ENCODE assay signal across 1 cellular context in genomic region chr12:1567852-1568251, GRCh38.
TF ChIP-seq lines count a peak whose summit lies in the region.

No MANE protein-coding gene starts in this region.

TF ChIP-seq in GM12878, 131 proteins besides CTCF, POLR2A, EP300 and RAD21 (continued from another document):
- no peak for TF ChIP-seq NRF1 (conservative IDR thresholded peaks at IDR 0.05; ENCODE audit: low read depth, low read length)
- no peak for TF ChIP-seq NR2C2 (IDR thresholded peaks at IDR 0.05; ENCODE audit: borderline replicate concordance, control insufficient read depth, insufficient read length, low read depth)
- no peak for TF ChIP-seq ZNF384 (IDR thresholded peaks at IDR 0.05; ENCODE audit: borderline replicate concordance, low read depth, low read length)
- no peak for TF ChIP-seq SREBF2 (IDR thresholded peaks at IDR 0.05; ENCODE audit: low read length)
- TF ChIP-seq SMAD1 (IDR thresholded peaks at IDR 0.05; ENCODE audit: low read depth, partially characterized antibody), result no peak
- no peak for TF ChIP-seq ATF3 (IDR thresholded peaks at IDR 0.05; ENCODE audit: borderline replicate concordance, extremely low read depth, low read depth, low read length)
- TF ChIP-seq MAX (IDR thresholded peaks at IDR 0.05; ENCODE audit: low read depth, low read length), result no peak
- TF ChIP-seq ATF7 (IDR thresholded peaks at IDR 0.05; ENCODE audit: low read depth), result no peak
- no peak for TF ChIP-seq MLLT1 (IDR thresholded peaks at IDR 0.05)
- TF ChIP-seq KAT2A (conservative IDR thresholded peaks at IDR 0.05; ENCODE audit: control insufficient read depth, low read depth, low read length), result no peak
- no peak for TF ChIP-seq ZBTB4 (CRISPR knock-in tag; IDR thresholded peaks at IDR 0.05)
- no peak for TF ChIP-seq ZNF687 (IDR thresholded peaks at IDR 0.05)
- TF ChIP-seq HCFC1 (IDR thresholded peaks at IDR 0.05; ENCODE audit: low read length), result no peak
- TF ChIP-seq SIX5 (IDR thresholded peaks at IDR 0.05; ENCODE audit: low read depth, low read length, severe bottlenecking), result no peak
- no peak for TF ChIP-seq POLR2AphosphoS2 (IDR thresholded peaks at IDR 0.05; ENCODE audit: low read depth, low read length)
- TF ChIP-seq PAX5 (IDR thresholded peaks at IDR 0.05; ENCODE audit: borderline replicate concordance, low read depth, low read length), result no peak
- no peak for TF ChIP-seq ZZZ3 (IDR thresholded peaks at IDR 0.05; ENCODE audit: control insufficient read depth, insufficient read length, low read depth)
